In the genomic region with DNA sequence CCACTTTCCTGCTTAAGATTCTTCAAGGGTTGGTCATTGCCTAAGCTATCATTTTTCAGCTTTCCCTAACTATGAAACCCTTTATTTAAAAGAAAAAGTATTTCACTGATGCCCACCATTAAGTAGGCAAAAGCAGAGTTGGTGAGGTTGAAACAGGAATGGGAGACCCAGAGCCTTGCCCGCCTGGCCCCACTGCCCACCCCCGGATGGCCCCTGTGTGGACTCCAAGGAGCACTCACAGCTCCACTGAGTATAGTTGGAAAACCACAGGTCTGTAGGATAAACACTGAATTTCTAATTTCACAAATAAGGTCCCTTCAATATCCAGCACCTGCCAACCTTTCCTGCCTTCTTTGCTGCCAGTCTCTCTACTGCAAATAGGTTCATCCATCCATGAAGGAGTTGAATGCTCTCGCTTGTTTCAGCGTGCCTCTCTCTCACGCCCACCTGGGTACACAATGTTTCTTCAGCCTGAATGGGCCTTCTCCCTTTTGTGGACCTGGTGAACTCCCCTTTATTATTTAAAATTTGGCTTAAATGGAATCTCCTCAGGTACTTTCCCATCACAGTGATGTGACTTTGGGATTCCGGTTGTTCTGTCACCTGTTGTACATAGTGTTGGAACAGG, we compare ENCODE assay signal across 1 cellular context.
TF ChIP-seq lines count a peak whose summit lies in the region.

No MANE protein-coding gene starts in this region.

TF ChIP-seq in K562, 482 proteins besides CTCF, POLR2A, EP300 and RAD21:
- TF ChIP-seq, protein P1, sequence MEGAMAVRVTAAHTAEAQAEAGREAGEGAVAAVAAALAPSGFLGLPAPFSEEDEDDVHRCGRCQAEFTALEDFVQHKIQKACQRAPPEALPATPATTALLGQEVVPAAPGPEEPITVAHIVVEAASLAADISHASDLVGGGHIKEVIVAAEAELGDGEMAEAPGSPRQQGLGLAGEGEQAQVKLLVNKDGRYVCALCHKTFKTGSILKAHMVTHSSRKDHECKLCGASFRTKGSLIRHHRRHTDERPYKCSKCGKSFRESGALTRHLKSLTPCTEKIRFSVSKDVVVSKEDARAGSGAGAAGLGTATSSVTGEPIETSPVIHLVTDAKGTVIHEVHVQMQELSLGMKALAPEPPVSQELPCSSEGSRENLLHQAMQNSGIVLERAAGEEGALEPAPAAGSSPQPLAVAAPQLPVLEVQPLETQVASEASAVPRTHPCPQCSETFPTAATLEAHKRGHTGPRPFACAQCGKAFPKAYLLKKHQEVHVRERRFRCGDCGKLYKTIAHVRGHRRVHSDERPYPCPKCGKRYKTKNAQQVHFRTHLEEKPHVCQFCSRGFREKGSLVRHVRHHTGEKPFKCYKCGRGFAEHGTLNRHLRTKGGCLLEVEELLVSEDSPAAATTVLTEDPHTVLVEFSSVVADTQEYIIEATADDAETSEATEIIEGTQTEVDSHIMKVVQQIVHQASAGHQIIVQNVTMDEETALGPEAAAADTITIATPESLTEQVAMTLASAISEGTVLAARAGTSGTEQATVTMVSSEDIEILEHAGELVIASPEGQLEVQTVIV (CRISPR knock-in tag; IDR thresholded peaks at IDR 0.05; ENCODE audit: borderline replicate concordance): no peak
- TF ChIP-seq POLR3G (IDR thresholded peaks at IDR 0.05; ENCODE audit: extremely low read depth, insufficient read length, insufficient replicate concordance): no peak
- TF ChIP-seq, protein P2, sequence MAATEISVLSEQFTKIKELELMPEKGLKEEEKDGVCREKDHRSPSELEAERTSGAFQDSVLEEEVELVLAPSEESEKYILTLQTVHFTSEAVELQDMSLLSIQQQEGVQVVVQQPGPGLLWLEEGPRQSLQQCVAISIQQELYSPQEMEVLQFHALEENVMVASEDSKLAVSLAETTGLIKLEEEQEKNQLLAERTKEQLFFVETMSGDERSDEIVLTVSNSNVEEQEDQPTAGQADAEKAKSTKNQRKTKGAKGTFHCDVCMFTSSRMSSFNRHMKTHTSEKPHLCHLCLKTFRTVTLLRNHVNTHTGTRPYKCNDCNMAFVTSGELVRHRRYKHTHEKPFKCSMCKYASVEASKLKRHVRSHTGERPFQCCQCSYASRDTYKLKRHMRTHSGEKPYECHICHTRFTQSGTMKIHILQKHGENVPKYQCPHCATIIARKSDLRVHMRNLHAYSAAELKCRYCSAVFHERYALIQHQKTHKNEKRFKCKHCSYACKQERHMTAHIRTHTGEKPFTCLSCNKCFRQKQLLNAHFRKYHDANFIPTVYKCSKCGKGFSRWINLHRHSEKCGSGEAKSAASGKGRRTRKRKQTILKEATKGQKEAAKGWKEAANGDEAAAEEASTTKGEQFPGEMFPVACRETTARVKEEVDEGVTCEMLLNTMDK (IDR thresholded peaks at IDR 0.05; ENCODE audit: borderline replicate concordance, insufficient read depth, low read depth, low read length, poor library complexity, severe bottlenecking): no peak
- TF ChIP-seq MTA2 (IDR thresholded peaks at IDR 0.05; ENCODE audit: low read depth): no peak
- TF ChIP-seq GATAD2A (IDR thresholded peaks at IDR 0.05): no peak
- TF ChIP-seq, protein P3, sequence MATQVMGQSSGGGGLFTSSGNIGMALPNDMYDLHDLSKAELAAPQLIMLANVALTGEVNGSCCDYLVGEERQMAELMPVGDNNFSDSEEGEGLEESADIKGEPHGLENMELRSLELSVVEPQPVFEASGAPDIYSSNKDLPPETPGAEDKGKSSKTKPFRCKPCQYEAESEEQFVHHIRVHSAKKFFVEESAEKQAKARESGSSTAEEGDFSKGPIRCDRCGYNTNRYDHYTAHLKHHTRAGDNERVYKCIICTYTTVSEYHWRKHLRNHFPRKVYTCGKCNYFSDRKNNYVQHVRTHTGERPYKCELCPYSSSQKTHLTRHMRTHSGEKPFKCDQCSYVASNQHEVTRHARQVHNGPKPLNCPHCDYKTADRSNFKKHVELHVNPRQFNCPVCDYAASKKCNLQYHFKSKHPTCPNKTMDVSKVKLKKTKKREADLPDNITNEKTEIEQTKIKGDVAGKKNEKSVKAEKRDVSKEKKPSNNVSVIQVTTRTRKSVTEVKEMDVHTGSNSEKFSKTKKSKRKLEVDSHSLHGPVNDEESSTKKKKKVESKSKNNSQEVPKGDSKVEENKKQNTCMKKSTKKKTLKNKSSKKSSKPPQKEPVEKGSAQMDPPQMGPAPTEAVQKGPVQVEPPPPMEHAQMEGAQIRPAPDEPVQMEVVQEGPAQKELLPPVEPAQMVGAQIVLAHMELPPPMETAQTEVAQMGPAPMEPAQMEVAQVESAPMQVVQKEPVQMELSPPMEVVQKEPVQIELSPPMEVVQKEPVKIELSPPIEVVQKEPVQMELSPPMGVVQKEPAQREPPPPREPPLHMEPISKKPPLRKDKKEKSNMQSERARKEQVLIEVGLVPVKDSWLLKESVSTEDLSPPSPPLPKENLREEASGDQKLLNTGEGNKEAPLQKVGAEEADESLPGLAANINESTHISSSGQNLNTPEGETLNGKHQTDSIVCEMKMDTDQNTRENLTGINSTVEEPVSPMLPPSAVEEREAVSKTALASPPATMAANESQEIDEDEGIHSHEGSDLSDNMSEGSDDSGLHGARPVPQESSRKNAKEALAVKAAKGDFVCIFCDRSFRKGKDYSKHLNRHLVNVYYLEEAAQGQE (CRISPR knock-in tag; IDR thresholded peaks at IDR 0.05; ENCODE audit: low read depth): no peak
- no peak for TF ChIP-seq ZNF354B (CRISPR knock-in tag; IDR thresholded peaks at IDR 0.05)
- TF ChIP-seq ZNF668 (CRISPR knock-in tag; IDR thresholded peaks at IDR 0.05): no peak
- TF ChIP-seq KDM1A (IDR thresholded peaks at IDR 0.05): no peak
- TF ChIP-seq ZFP36 (IDR thresholded peaks at IDR 0.05; ENCODE audit: low read depth, low read length, partially characterized antibody): no peak
- TF ChIP-seq NCOA2 (IDR thresholded peaks at IDR 0.05; ENCODE audit: partially characterized antibody in 2 of 2): no peak
- TF ChIP-seq SAFB (IDR thresholded peaks at IDR 0.05; ENCODE audit: borderline replicate concordance, low read depth, low read length): no peak
- no peak for TF ChIP-seq PPARD (CRISPR knock-in tag; IDR thresholded peaks at IDR 0.05)
- TF ChIP-seq, protein P4, sequence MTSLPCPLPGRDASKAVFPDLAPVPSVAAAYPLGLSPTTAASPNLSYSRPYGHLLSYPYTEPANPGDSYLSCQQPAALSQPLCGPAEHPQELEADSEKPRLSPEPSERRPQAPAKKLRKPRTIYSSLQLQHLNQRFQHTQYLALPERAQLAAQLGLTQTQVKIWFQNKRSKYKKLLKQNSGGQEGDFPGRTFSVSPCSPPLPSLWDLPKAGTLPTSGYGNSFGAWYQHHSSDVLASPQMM (CRISPR knock-in tag; IDR thresholded peaks at IDR 0.05): no peak
- no peak for TF ChIP-seq MAZ (CRISPR knock-in tag; conservative IDR thresholded peaks at IDR 0.05 in 1 of 2, IDR thresholded peaks at IDR 0.05 in 1 of 2)
- no peak for TF ChIP-seq WHSC1 (IDR thresholded peaks at IDR 0.05; ENCODE audit: low read length)
- no peak for TF ChIP-seq PHTF2 (CRISPR knock-in tag; IDR thresholded peaks at IDR 0.05)
- TF ChIP-seq CREB1 (IDR thresholded peaks at IDR 0.05): no peak
- no peak for TF ChIP-seq CREB1 (CRISPR knock-in tag; IDR thresholded peaks at IDR 0.05)
- TF ChIP-seq XRCC3 (IDR thresholded peaks at IDR 0.05): no peak
